In the genomic region with DNA sequence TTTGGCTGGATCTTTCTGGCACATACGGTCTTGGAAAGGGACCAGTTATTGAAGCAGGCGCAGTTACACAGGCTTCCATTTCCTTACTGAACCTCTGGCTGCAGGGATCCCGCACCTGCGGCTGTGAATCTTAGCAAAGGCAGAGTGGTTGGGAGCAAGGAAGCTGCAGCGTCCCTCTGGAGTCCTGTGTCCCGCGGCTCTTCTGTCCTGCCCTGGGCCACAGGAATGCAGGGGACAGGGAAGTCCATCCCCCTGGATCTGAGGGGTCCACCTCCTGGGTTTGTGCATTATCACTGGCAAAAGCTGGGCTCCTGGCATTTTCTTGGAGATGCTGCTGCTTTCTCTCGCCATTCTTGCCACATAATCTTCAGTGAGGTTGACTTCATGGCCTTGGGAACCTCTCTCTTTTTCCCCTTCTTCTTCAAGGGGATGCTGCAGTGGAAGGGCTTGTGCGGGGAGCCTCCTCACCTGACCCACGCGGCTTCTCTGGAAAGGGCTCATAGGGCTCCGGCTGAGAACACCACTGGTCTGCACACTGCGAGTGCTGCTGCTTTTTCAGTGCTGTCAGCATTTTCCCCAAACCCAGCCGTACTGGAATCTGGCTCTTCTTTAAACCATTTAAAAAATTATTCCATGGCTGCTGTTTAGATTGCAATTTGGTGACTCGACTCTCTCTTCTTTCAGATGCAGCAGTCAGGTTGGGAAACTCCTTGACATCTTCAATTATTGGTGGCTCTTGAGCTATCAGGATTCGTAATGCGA, we compare ENCODE assay signal across 1 cellular context.
TF ChIP-seq lines count a peak whose summit lies in the region.

No MANE protein-coding gene starts in this region.

TF ChIP-seq in H1, 55 proteins besides CTCF, POLR2A, EP300 and RAD21:
- TF ChIP-seq ZNF274 (IDR thresholded peaks at IDR 0.05; ENCODE audit: borderline replicate concordance, extremely low read depth, low read length): no peak
- TF ChIP-seq, protein P1, sequence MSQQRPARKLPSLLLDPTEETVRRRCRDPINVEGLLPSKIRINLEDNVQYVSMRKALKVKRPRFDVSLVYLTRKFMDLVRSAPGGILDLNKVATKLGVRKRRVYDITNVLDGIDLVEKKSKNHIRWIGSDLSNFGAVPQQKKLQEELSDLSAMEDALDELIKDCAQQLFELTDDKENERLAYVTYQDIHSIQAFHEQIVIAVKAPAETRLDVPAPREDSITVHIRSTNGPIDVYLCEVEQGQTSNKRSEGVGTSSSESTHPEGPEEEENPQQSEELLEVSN (IDR thresholded peaks at IDR 0.05): no peak
